ENCODE assay signal across 1 cellular context in genomic region chr6:35739645-35740517, GRCh38.
A peak's percentile ranks its signal among the peaks of the same experiment; 100 is the strongest.
TF ChIP-seq lines count a peak whose summit lies in the region.

No MANE protein-coding gene starts in this region.

TF ChIP-seq in HepG2, 621 proteins besides CTCF, POLR2A, EP300 and RAD21 (continued from another document and continues in another):
- TF ChIP-seq ZFP91 (CRISPR knock-in tag; IDR thresholded peaks at IDR 0.05; ENCODE audit: borderline replicate concordance) (no peak), PAX8 (CRISPR knock-in tag; IDR thresholded peaks at IDR 0.05; ENCODE audit: borderline replicate concordance) (no peak), ZNF710 (CRISPR knock-in tag; IDR thresholded peaks at IDR 0.05; ENCODE audit: borderline replicate concordance) (no peak), HOXA9 (CRISPR knock-in tag; IDR thresholded peaks at IDR 0.05; ENCODE audit: borderline replicate concordance) (no peak), MBNL3 (CRISPR knock-in tag; conservative IDR thresholded peaks at IDR 0.05) (no peak), MAFG (CRISPR knock-in tag; IDR thresholded peaks at IDR 0.05) (no peak), ZNF564 (CRISPR knock-in tag; IDR thresholded peaks at IDR 0.05) (no peak), DZIP1 (CRISPR knock-in tag; IDR thresholded peaks at IDR 0.05) (no peak), ZSCAN5A (CRISPR knock-in tag; IDR thresholded peaks at IDR 0.05; ENCODE audit: borderline replicate concordance) (0 out of 2 replicates have a peak, but pooled peaks have one; percentile 20), CSRNP2 (CRISPR knock-in tag; conservative IDR thresholded peaks at IDR 0.05; ENCODE audit: low read depth) (no peak), E2F5 (CRISPR knock-in tag; conservative IDR thresholded peaks at IDR 0.05) (no peak), STAG1 (CRISPR knock-in tag; IDR thresholded peaks at IDR 0.05) (no peak), NFE2L1 (CRISPR knock-in tag; IDR thresholded peaks at IDR 0.05; ENCODE audit: borderline replicate concordance) (no peak), NFE2 (CRISPR knock-in tag; IDR thresholded peaks at IDR 0.05) (no peak), ZNF768 (CRISPR knock-in tag; IDR thresholded peaks at IDR 0.05) (no peak), ZBTB46 (CRISPR knock-in tag; IDR thresholded peaks at IDR 0.05; ENCODE audit: borderline replicate concordance) (no peak), DNMT3B (CRISPR knock-in tag; conservative IDR thresholded peaks at IDR 0.05) (no peak), ZNF879 (CRISPR knock-in tag; IDR thresholded peaks at IDR 0.05) (no peak), RAD51 (IDR thresholded peaks at IDR 0.05; ENCODE audit: borderline replicate concordance) (no peak), ARID3A (IDR thresholded peaks at IDR 0.05; ENCODE audit: low read depth, low read length) (peak; percentile 85), ZNF44 (CRISPR knock-in tag; IDR thresholded peaks at IDR 0.05) (peak; percentile 76; the same call in 1 of the 2 replicates), ATF5 (CRISPR knock-in tag; IDR thresholded peaks at IDR 0.05; ENCODE audit: low read depth) (no peak), ZNF501 (CRISPR knock-in tag; IDR thresholded peaks at IDR 0.05) (peak; percentile 46; the same call in 1 of the 2 replicates), ETS1 (CRISPR knock-in tag; IDR thresholded peaks at IDR 0.05) (no peak), ZNF280D (CRISPR knock-in tag; IDR thresholded peaks at IDR 0.05) (no peak), TBL1XR1 (IDR thresholded peaks at IDR 0.05; ENCODE audit: borderline replicate concordance, low read length, partially characterized antibody) (no peak), ARID4A (CRISPR knock-in tag; IDR thresholded peaks at IDR 0.05; ENCODE audit: borderline replicate concordance) (no peak; the same call in 1 of the 2 replicates)
